In the genomic region with DNA sequence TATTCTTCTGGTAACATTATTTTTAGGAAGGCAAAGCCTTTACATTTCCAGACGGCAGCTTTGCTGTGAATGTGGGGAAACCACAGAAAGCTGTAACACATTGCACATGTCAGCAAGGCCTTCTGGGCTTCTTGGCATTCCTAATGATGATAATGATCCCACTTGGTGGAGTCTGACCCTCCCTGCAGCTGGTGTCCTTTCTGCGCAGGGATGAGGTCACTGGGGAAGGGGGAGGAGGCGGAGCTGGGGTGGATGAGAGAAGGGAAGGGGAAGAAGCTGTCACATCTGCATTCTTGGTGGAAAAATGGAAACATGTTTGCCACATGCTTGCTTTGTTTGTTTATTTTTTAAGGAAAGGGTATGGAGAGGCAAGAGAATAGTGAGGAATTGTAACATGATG, we compare ENCODE assay signal across 9 cellular contexts.
DNase-seq lines count a peak whose midpoint lies in the region; ATAC-seq and TF ChIP-seq lines count a peak whose summit lies in the region.
"Had no signal": no experiment of that assay in that cellular context is flagged by ENCODE, and none has a peak within 500 bp of the region (broad histone marks: within the 10 kb centered on the region; RNA-seq: fewer than 3 reads in every experiment).

No MANE protein-coding gene starts in this region.

- H3K4me3 Mint-ChIP-seq in activated T-cell treated with anti-CD3 and anti-CD28 coated beads, Interleukin-2, amount 50 U/mL, for 72 hours = no peak overlapping the region
- H3K4me3 Mint-ChIP-seq in activated T-cell treated with anti-CD3 and anti-CD28 coated beads, Interleukin-2, amount 50 U/mL, for 4 hours = no peak overlapping the region
- H3K4me3 Mint-ChIP-seq in activated CD4-positive, alpha-beta T cell treated with anti-CD3 and anti-CD28 coated beads, Interleukin-2, amount 10 ng/mL, durations not matched to agents 24 days and 14 days = no peak overlapping the region

- peak overlapping the region in 1 of 2 donors; percentile 47 for H3K27ac ChIP-seq in aorta (ENCODE audit: low read depth in 1 of 2, low read length in 2 of 2)

- DNase-seq in activated T-cell treated with anti-CD3 and anti-CD28 coated beads, Interleukin-2, amount 50 U/mL, for 72 hours = no peak
- no peak for DNase-seq in activated T-cell treated with anti-CD3 and anti-CD28 coated beads, Interleukin-2, amount 50 U/mL, for 4 hours
- DNase-seq in epidermal melanocyte (ENCODE audit: insufficient read length, low spot score) (peak; percentile 19), mucosa of descending colon (peak; percentile 43 to 69 (median 60)), aorta (peak; percentile 77 to 82), NAMALWA (ENCODE audit: low spot score) (no peak)
- no peak for DNase-seq in activated CD4-positive, alpha-beta T cell treated with anti-CD3 and anti-CD28 coated beads, Interleukin-2, amount 10 ng/mL, durations not matched to agents 24 days and 14 days
- DNase-seq: NCI-H526 had no signal

- H3K27me3 ChIP-seq in aorta (ENCODE audit: control insufficient read depth in 1 of 2, insufficient read depth in 2 of 2, low read length in 1 of 2) = no peaks in the 10 kb centered on the region

- no peak for TF ChIP-seq CTCF in mucosa of descending colon (IDR thresholded peaks at IDR 0.05)

- no peaks in the 10 kb centered on the region for H3K36me3 ChIP-seq in mucosa of descending colon (ENCODE audit: low read depth)
- no peaks in the 10 kb centered on the region for H3K36me3 ChIP-seq in aorta (ENCODE audit: control insufficient read depth in 1 of 2, insufficient read depth in 2 of 2, low read length in 1 of 2)

- no peak for ATAC-seq in activated T-cell treated with anti-CD3 and anti-CD28 coated beads, Interleukin-2, amount 50 U/mL, for 72 hours (replicated peaks in 1 of 2)
- no peak for ATAC-seq in activated T-cell treated with anti-CD3 and anti-CD28 coated beads, Interleukin-2, amount 50 U/mL, for 4 hours
- peak; percentile 8 for ATAC-seq in mucosa of descending colon
- no peak for ATAC-seq in aorta (ENCODE audit: low FRiP score)
- no peak for ATAC-seq in HG03025 (IDR thresholded peaks at IDR 0.05; ENCODE audit: low FRiP score, unreplicated experiment)

- H3K9me3 ChIP-seq in mucosa of descending colon (no peaks in the 10 kb centered on the region), aorta (ENCODE audit: control insufficient read depth, low read length) (no peaks in the 10 kb centered on the region)

- H3K36me3 Mint-ChIP-seq in activated T-cell treated with anti-CD3 and anti-CD28 coated beads, Interleukin-2, amount 50 U/mL, for 72 hours (ENCODE audit: insufficient read depth in 2 of 2) = no peaks in the 10 kb centered on the region
- peaks cover 1% of the 10 kb centered on the region for H3K36me3 Mint-ChIP-seq in activated T-cell treated with anti-CD3 and anti-CD28 coated beads, Interleukin-2, amount 50 U/mL, for 4 hours (ENCODE audit: insufficient read depth)
- no peaks in the 10 kb centered on the region for H3K36me3 Mint-ChIP-seq in activated CD4-positive, alpha-beta T cell treated with anti-CD3 and anti-CD28 coated beads, Interleukin-2, amount 10 ng/mL, durations not matched to agents 24 days and 14 days (ENCODE audit: low read depth)

- H3K4me1 ChIP-seq in mucosa of descending colon (ENCODE audit: low read depth) (peaks cover 35% of the 10 kb centered on the region), aorta (ENCODE audit: control insufficient read depth in 1 of 2, insufficient read depth in 2 of 2, low read length in 2 of 2) (peaks cover 0 to 4% of the 10 kb centered on the region in 2 donors)

- intact Hi-C loops in mucosa of descending colon (cut with DNase I, micrococcal nuclease) = no loop called here
- intact Hi-C loops in aorta (cut with DNase I) = loop anchor here in 1 of 2 donors (10.0 kb wide), 1 partner anchor 171 kb away; no protein-coding TSS in a partner anchor
- intact Hi-C loops in activated CD4-positive, alpha-beta T cell treated with anti-CD3 and anti-CD28 coated beads, Interleukin-2, amount 10 ng/mL, durations not matched to agents 24 days and 14 days (cut with micrococcal nuclease) = no loop called here

- no peaks in the 10 kb centered on the region for H3K27me3 Mint-ChIP-seq in activated T-cell treated with anti-CD3 and anti-CD28 coated beads, Interleukin-2, amount 50 U/mL, for 72 hours (ENCODE audit: low read depth)
- no peaks in the 10 kb centered on the region for H3K27me3 Mint-ChIP-seq in activated T-cell treated with anti-CD3 and anti-CD28 coated beads, Interleukin-2, amount 50 U/mL, for 4 hours (ENCODE audit: low read depth)
- H3K27me3 Mint-ChIP-seq in activated CD4-positive, alpha-beta T cell treated with anti-CD3 and anti-CD28 coated beads, Interleukin-2, amount 10 ng/mL, durations not matched to agents 24 days and 14 days = peaks cover 1% of the 10 kb centered on the region

- H3K27ac Mint-ChIP-seq in activated T-cell treated with anti-CD3 and anti-CD28 coated beads, Interleukin-2, amount 50 U/mL, for 72 hours = peak overlapping the region; percentile 55
- H3K27ac Mint-ChIP-seq in activated CD4-positive, alpha-beta T cell treated with anti-CD3 and anti-CD28 coated beads, Interleukin-2, amount 10 ng/mL, durations not matched to agents 24 days and 14 days = no peak overlapping the region

- 91 to 94% methylated on average over 3 of the region's 3 CpGs for WGBS in aorta, 2 donors

- H3K4me3 ChIP-seq in mucosa of descending colon (no peak overlapping the region), aorta (ENCODE audit: low read length in 2 of 2) (no peak overlapping the region)

- peaks cover 20% of the 10 kb centered on the region for H3K4me1 Mint-ChIP-seq in activated T-cell treated with anti-CD3 and anti-CD28 coated beads, Interleukin-2, amount 50 U/mL, for 72 hours (ENCODE audit: low read depth)
- peaks cover 11% of the 10 kb centered on the region for H3K4me1 Mint-ChIP-seq in activated T-cell treated with anti-CD3 and anti-CD28 coated beads, Interleukin-2, amount 50 U/mL, for 4 hours (ENCODE audit: low read depth)
- peaks cover 11% of the 10 kb centered on the region for H3K4me1 Mint-ChIP-seq in activated CD4-positive, alpha-beta T cell treated with anti-CD3 and anti-CD28 coated beads, Interleukin-2, amount 10 ng/mL, durations not matched to agents 24 days and 14 days

- H3K9me3 Mint-ChIP-seq in activated T-cell treated with anti-CD3 and anti-CD28 coated beads, Interleukin-2, amount 50 U/mL, for 72 hours = no peaks in the 10 kb centered on the region
- no peaks in the 10 kb centered on the region for H3K9me3 Mint-ChIP-seq in activated T-cell treated with anti-CD3 and anti-CD28 coated beads, Interleukin-2, amount 50 U/mL, for 4 hours
- no peaks in the 10 kb centered on the region for H3K9me3 Mint-ChIP-seq in activated CD4-positive, alpha-beta T cell treated with anti-CD3 and anti-CD28 coated beads, Interleukin-2, amount 10 ng/mL, durations not matched to agents 24 days and 14 days

Comparison
In these comparisons a context has a peak if more than half of its experiments do, and no peak if none do; other contexts are left out.
1. DNase-seq: peak in epidermal melanocyte (single experiment), mucosa of descending colon (3 of 3) and aorta (2 of 2); none in activated T-cell treated with anti-CD3 and anti-CD28 coated beads, Interleukin-2, amount 50 U/mL, for 72 hours (0 of 2), activated T-cell treated with anti-CD3 and anti-CD28 coated beads, Interleukin-2, amount 50 U/mL, for 4 hours (single experiment), activated CD4-positive, alpha-beta T cell treated with anti-CD3 and anti-CD28 coated beads, Interleukin-2, amount 10 ng/mL, durations not matched to agents 24 days and 14 days (single experiment) and NAMALWA (single experiment).